In the genomic region with DNA sequence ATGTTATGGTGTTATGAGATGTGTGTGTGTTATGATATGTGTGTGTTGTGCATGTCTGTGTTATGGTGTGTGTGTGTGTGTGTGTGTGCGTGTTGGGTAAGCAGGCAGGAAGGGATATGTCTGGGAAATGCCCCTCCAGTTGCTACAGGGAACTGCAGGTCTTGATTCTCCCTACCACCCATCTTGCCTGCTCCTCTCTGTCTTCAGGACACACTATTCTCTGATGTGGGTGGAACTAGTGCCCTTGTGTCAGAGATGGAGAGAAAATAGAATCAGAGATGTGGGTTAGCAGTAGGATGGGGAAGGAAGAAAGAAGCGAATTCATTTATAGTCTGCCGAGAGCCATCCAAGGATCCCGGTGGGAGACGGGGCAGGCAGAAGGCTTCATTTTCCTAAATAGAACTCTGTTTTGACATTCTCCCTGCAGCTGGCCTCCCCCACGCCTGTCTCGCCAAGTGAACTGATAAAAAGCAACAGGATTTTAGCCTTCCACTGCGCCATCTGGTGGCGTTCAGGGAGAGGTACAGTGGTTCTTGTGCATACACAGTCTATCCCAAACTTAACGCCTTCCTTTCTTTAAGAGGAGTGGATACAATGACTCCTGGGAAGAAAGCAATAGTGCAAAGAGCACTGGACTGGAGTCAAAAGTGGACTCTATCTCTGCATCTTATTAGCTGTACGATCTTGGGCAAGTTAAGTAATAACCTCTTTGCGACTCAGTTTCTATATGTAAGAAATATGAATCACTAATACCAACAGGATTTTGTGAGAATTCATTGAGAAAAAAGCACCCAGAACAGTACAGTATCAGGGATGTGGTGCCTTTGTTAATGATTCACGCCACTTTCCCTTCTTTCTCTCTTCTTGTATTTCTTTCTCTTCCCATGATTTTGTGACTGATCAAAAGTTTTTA, we compare ENCODE assay signal across 8 cellular contexts. TPM values are rescaled to one million over a fixed set of nuclear protein-coding genes. Genes with fewer than 3 reads are reported as not detected.
DNase-seq lines count a peak whose midpoint lies in the region; ATAC-seq and TF ChIP-seq lines count a peak whose summit lies in the region.

No MANE protein-coding gene starts in this region.

- peak; percentile 81 for DNase-seq in BE2C
- peak; percentile 40 for DNase-seq in NCI-H748 treated with DMSO at 0.1 percent for 48 hours (lab: John Stamatoyannopoulos, UW)
- peak; percentile 67 for DNase-seq in activated CD4-positive, alpha-beta T cell treated with anti-CD3 and anti-CD28 coated beads, Interleukin-2, amount 50 U/mL, for 1 hour
- peak; percentile 90 for DNase-seq in dermis blood vessel endothelial cell
- peak; percentile 93 for DNase-seq in medulla oblongata (ENCODE audit: extremely low spot score)
- peak; percentile 40 for DNase-seq in stimulated activated CD8-positive, alpha-beta memory T cell treated with anti-CD3 and anti-CD28 coated beads, Interleukin-15, amount 100 ng/mL, for 1 hour (ENCODE audit: low read depth)

- H3K27me3 ChIP-seq in BE2C, result no peaks in the 10 kb centered on the region

- H3K4me3 ChIP-seq in BE2C (ENCODE audit: low read depth, low read length), result peak overlapping the region; percentile 25; the same call in 1 of the 2 replicates

- H3K36me3 ChIP-seq in BE2C, result no peaks in the 10 kb centered on the region

- no peaks in the 10 kb centered on the region for H3K9me3 ChIP-seq in BE2C

- H3K4me1 ChIP-seq in BE2C, result peaks cover 5% of the 10 kb centered on the region; the same call in 1 of the 2 replicates

- TF ChIP-seq CTCF in BE2C (IDR thresholded peaks at IDR 0.05; ENCODE audit: low read depth, low read length), result peak; percentile 97

- ATAC-seq in GM19043 (IDR thresholded peaks at IDR 0.05; ENCODE audit: low read depth, unreplicated experiment), result peak; percentile 84
- peak; percentile 69 for ATAC-seq in HG03442 (IDR thresholded peaks at IDR 0.05; ENCODE audit: unreplicated experiment)

RNA-seq across cellular contexts. Expression of gene MGST2, which starts 14.1 kb away (rescaled TPM):
- polyA plus RNA-seq in BE2C (2012; ENCODE audit: insufficient read depth, insufficient read length, low read depth), result 10.0 TPM
- total RNA-seq in dermis blood vessel endothelial cell, result 84.3 and 117 TPM in 2 replicates

Comparison
In these comparisons a context has a peak if more than half of its experiments do, and no peak if none do; other contexts are left out.
1. Peak in every context shown above with its lines: DNase-seq, ATAC-seq and H3K4me3 ChIP-seq.
2. DNase-seq: peak in every context shown above with its lines; median percentile 93 in medulla oblongata; 90 in dermis blood vessel endothelial cell; 81 in BE2C; 67 in activated CD4-positive, alpha-beta T cell treated with anti-CD3 and anti-CD28 coated beads, Interleukin-2, amount 50 U/mL, for 1 hour; 40 in NCI-H748 treated with DMSO at 0.1 percent for 48 hours; 40 in stimulated activated CD8-positive, alpha-beta memory T cell treated with anti-CD3 and anti-CD28 coated beads, Interleukin-15, amount 100 ng/mL, for 1 hour.